In genomic region chr7:107166702-107167426, GRCh38 we compare ENCODE assay signal across 8 cellular contexts. TPM values are rescaled to one million over a fixed set of nuclear protein-coding genes. Genes with fewer than 3 reads are reported as not detected.
DNase-seq lines count a peak whose midpoint lies in the region; ATAC-seq and TF ChIP-seq lines count a peak whose summit lies in the region.

No MANE protein-coding gene starts in this region.

- H3K36me3 ChIP-seq in ES-I3 (ENCODE audit: insufficient read depth, low read length) (no peaks in the 10 kb centered on the region; the same call in 1 of the 2 replicates), Peyer's patch (peaks cover 0 to 4% (median 0%) of the 10 kb centered on the region in 3 donors), psoas muscle (ENCODE audit: insufficient read depth in 1 of 2, low read depth in 1 of 2) (no peaks in the 10 kb centered on the region)

- H3K27me3 ChIP-seq in Peyer's patch (no peaks in the 10 kb centered on the region), psoas muscle (ENCODE audit: insufficient read depth in 3 of 3, low read length in 2 of 3) (no peaks in the 10 kb centered on the region)

- H3K27ac ChIP-seq in Peyer's patch (peak overlapping the region; percentile 89 to 98 (median 96)), epithelial cell of prostate (peak overlapping the region; percentile 95), psoas muscle (peak overlapping the region; percentile 99)

- H3K9me3 ChIP-seq in ES-I3 (ENCODE audit: control insufficient read depth, insufficient read depth, low read length) (no peaks in the 10 kb centered on the region), Peyer's patch (no peaks in the 10 kb centered on the region), psoas muscle (no peaks in the 10 kb centered on the region)

- 33 to 37% (median 33%) methylated on average over 6 of the region's 6 CpGs for WGBS in psoas muscle, 3 donors

- ATAC-seq in psoas muscle (no peak), HG03442 (IDR thresholded peaks at IDR 0.05; ENCODE audit: unreplicated experiment) (no peak), GM19023 (IDR thresholded peaks at IDR 0.05; ENCODE audit: unreplicated experiment) (no peak), GM18867 (IDR thresholded peaks at IDR 0.05; ENCODE audit: unreplicated experiment) (no peak)

- TF ChIP-seq POLR2A in Peyer's patch (IDR thresholded peaks at IDR 0.05) = no peak

- H3K4me3 ChIP-seq in Peyer's patch (peak overlapping the region; percentile 43 to 66 (median 53)), psoas muscle (peak overlapping the region; percentile 82)

- TF ChIP-seq CTCF in Peyer's patch (IDR thresholded peaks at IDR 0.05) (no peak), psoas muscle (IDR thresholded peaks at IDR 0.05) (no peak)

- intact Hi-C loops in psoas muscle (cut with DNase I) = loop anchor here in 1 of 2 donors (10.0 kb wide), 1 partner anchor 882 kb away; the partner anchor contains the start of gene NAMPT

- peak overlapping the region; percentile 62 for H3K9ac ChIP-seq in ES-I3 (ENCODE audit: low read depth, low read length)

- DNase-seq in Peyer's patch (no peak), epithelial cell of prostate (ENCODE audit: low read depth, low spot score) (no peak), psoas muscle (no peak)
- DNase-seq in activated CD4-positive, CD25-positive, alpha-beta regulatory T cell treated with anti-CD3 and anti-CD28 coated beads, Interleukin-2, amount 50 U/mL, for 72 hours = no peak

- H3K4me1 ChIP-seq in ES-I3 (ENCODE audit: insufficient read depth, low read length) (no peaks in the 10 kb centered on the region), Peyer's patch (peaks cover 0 to 21% (median 2%) of the 10 kb centered on the region in 4 donors), psoas muscle (peaks cover 17% of the 10 kb centered on the region)

RNA-seq across cellular contexts. Expression of gene HBP1, which starts 1.9 kb away (rescaled TPM):
- total RNA-seq in Peyer's patch = 10 to 100 TPM; 57.6 to 67.7 (median 66.9) TPM
- 10 to 100 TPM; 65.3 to 74.9 (median 70.7) TPM for total RNA-seq in psoas muscle
- 10 to 100 TPM; 14.6 to 76.7 (median 69.5) TPM for polyA plus RNA-seq in psoas muscle
